ENCODE assay signal across 16 cellular contexts in the genomic region with DNA sequence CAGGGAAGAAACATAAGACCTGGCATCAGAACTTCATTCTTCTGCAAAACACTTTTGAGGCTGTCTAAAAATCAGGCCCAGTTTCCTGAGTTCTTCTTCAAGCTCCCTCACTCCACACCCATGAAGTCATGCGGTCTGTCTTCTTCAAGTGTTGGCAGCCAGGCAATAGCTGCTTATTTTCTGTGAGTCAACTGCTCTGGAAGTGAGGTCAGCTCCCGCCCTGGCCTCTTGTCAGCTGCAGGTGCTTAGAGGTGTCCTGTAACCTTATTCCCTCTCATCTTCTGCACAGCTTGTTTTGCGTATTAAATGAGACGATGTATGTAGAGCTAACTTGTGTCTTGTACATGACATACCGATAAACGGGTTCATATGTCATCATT.
A peak's percentile ranks its signal among the peaks of the same experiment; 100 is the strongest.
DNase-seq lines count a peak whose midpoint lies in the region; ATAC-seq and TF ChIP-seq lines count a peak whose summit lies in the region.
"Had no signal": no experiment of that assay in that cellular context is flagged by ENCODE, and none has a peak within 500 bp of the region (broad histone marks: within the 10 kb centered on the region; RNA-seq: fewer than 3 reads in every experiment).

No MANE protein-coding gene starts in this region.

- TF ChIP-seq EP300 in sigmoid colon (IDR thresholded peaks at IDR 0.05): no peak

- no peak for TF ChIP-seq POLR2A in sigmoid colon (IDR thresholded peaks at IDR 0.05)

- H3K36me3 Mint-ChIP-seq in Calu3 (ENCODE audit: insufficient read depth, unreplicated experiment): no peaks in the 10 kb centered on the region

- TF ChIP-seq CTCF in sigmoid colon (IDR thresholded peaks at IDR 0.05): no peak
- no peak for TF ChIP-seq CTCF in Calu3 (IDR thresholded peaks at IDR 0.05; ENCODE audit: unreplicated experiment)

- H3K36me3 ChIP-seq in sigmoid colon (no peaks in the 10 kb centered on the region), H7 (replicated peaks; ENCODE audit: control insufficient read depth, insufficient read depth, low read length) (no peaks in the 10 kb centered on the region)

- WGBS in sigmoid colon, 2 donors: 92 to 94% methylated on average over 6 of the region's 6 CpGs

- H3K9me3 ChIP-seq in sigmoid colon: no peaks in the 10 kb centered on the region

- peak overlapping the region in 3 of 4 donors; percentile 71 to 76 (median 73) for H3K27ac ChIP-seq in sigmoid colon
- H3K27ac ChIP-seq: hepatocyte had no signal

- H3K9me3 Mint-ChIP-seq in Calu3 (ENCODE audit: low read depth, unreplicated experiment): peaks cover 16% of the 10 kb centered on the region

- H3K4me1 Mint-ChIP-seq in Calu3 (ENCODE audit: low read depth, unreplicated experiment): peaks cover 10% of the 10 kb centered on the region

- H3K27me3 ChIP-seq in sigmoid colon: no peaks in the 10 kb centered on the region
- no peaks in the 10 kb centered on the region for H3K27me3 ChIP-seq in H7 (ENCODE audit: control insufficient read depth, insufficient read depth, low read length)
- H3K27me3 ChIP-seq: hepatocyte had no signal

- ATAC-seq in GM18861 (IDR thresholded peaks at IDR 0.05; ENCODE audit: unreplicated experiment): no peak

- intact Hi-C loops in sigmoid colon (cut with DNase I): no loop called here
- intact Hi-C loops in Calu3 (cut with micrococcal nuclease; ENCODE audit: unreplicated experiment): no loop called here

- DNase-seq in HPDE6-E6E7 (ENCODE audit: extremely low spot score) (peak; percentile 79), SW480 (ENCODE audit: low spot score) (peak; percentile 22), fibroblast of peridontal ligament (ENCODE audit: extremely low read depth) (peak; percentile 16), sigmoid colon (no peak), Calu3 (no peak), H7 (no peak)
- DNase-seq in activated CD4-positive, alpha-beta T cell treated with anti-CD3 and anti-CD28 coated beads for 4 hours: no peak
- DNase-seq: activated CD4-positive, alpha-beta T cell treated with anti-CD3 and anti-CD28 coated beads for 1 hour; activated T-cell treated with anti-CD3 and anti-CD28 coated beads, Interleukin-2, amount 50 U/mL, for 48 hours; amniotic stem cell; CD4-positive, alpha-beta T cell; effector CD4-positive, alpha-beta T cell; GOT3 had no signal

- no TSS peak for BruUV-seq in Calu3 (replicated peaks; lab: Mats Ljungman, UMichigan)

- peaks cover 0 to 51% (median 42%) of the 10 kb centered on the region in 4 donors for H3K4me1 ChIP-seq in sigmoid colon

- CTCF ChIA-PET in Calu3 (lab: Charles Lee): interaction anchor here (0.5 to 0.6 kb wide), 2 partner anchors 10 to 20 kb away, joined by 3 read pairs; no protein-coding TSS in a partner anchor

- H3K4me3 Mint-ChIP-seq in Calu3 (ENCODE audit: low read depth, unreplicated experiment): no peak overlapping the region
- H3K4me3 Mint-ChIP-seq: CD4-positive, alpha-beta T cell had no signal

- H3K27me3 Mint-ChIP-seq in Calu3 (ENCODE audit: unreplicated experiment): no peaks in the 10 kb centered on the region
- H3K27me3 Mint-ChIP-seq: CD4-positive, alpha-beta T cell had no signal

- H3K4me3 ChIP-seq in sigmoid colon (no peak overlapping the region), H7 (ENCODE audit: insufficient read depth, low read depth, low read length) (no peak overlapping the region)
- H3K4me3 ChIP-seq: hepatocyte, skin epidermis had no signal

- H3K27ac Mint-ChIP-seq in Calu3 (ENCODE audit: unreplicated experiment): no peak overlapping the region
- H3K27ac Mint-ChIP-seq: CD4-positive, alpha-beta T cell had no signal

Comparison
In these comparisons a context has a peak if more than half of its experiments do, and no peak if none do; other contexts are left out.
1. DNase-seq: peak in HPDE6-E6E7 (single experiment), SW480 (single experiment) and fibroblast of peridontal ligament (single experiment); none in sigmoid colon (single experiment), Calu3 (single experiment), activated CD4-positive, alpha-beta T cell treated with anti-CD3 and anti-CD28 coated beads for 4 hours (0 of 2) and H7 (single experiment).